ENCODE assay signal across 13 cellular contexts in genomic region chr1:178939328-178939727, GRCh38.
A peak's percentile ranks its signal among the peaks of the same experiment; 100 is the strongest.
DNase-seq lines count a peak whose midpoint lies in the region; ATAC-seq and TF ChIP-seq lines count a peak whose summit lies in the region.
"Had no signal": no experiment of that assay in that cellular context is flagged by ENCODE, and none has a peak within 500 bp of the region (broad histone marks: within the 10 kb centered on the region; RNA-seq: fewer than 3 reads in every experiment).

No MANE protein-coding gene starts in this region.

- no peaks in the 10 kb centered on the region for H3K27me3 Mint-ChIP-seq in endodermal cell (ENCODE audit: insufficient read depth)
- peaks cover 6% of the 10 kb centered on the region for H3K27me3 Mint-ChIP-seq in activated naive CD8-positive, alpha-beta T cell treated with anti-CD3 and anti-CD28 coated beads, Interleukin-2, amount 50 U/mL, for 24 hours

- TF ChIP-seq CTCF in GM13976 (IDR thresholded peaks at IDR 0.05; ENCODE audit: borderline replicate concordance, control extremely low read depth, extremely low read depth, insufficient read depth, missing control alignments) (no peak), endodermal cell (conservative IDR thresholded peaks at IDR 0.05) (no peak), lower leg skin (IDR thresholded peaks at IDR 0.05) (no peak), BE2C (IDR thresholded peaks at IDR 0.05; ENCODE audit: low read depth, low read length) (no peak)

- WGBS in endodermal cell (ENCODE audit: insufficient coverage in 1 of 2, insufficient read length in 1 of 2), 2 experiments, result 89 to 93% methylated on average over 8 to 9 of the region's 9 CpGs
- WGBS in lower leg skin, 2 donors, result 26 to 42% methylated on average over 9 of the region's 9 CpGs

- H3K36me3 ChIP-seq in endodermal cell (ENCODE audit: control insufficient read depth, insufficient read depth, low read length), result no peaks in the 10 kb centered on the region
- H3K36me3 ChIP-seq in BE2C, result no peaks in the 10 kb centered on the region
- H3K36me3 ChIP-seq: cardiac muscle cell had no signal

- intact Hi-C loops in lower leg skin (cut with DNase I; ENCODE audit: low total_unique reads), result loop anchor here (10.0 kb wide), 1 partner anchor 655 kb away; no protein-coding TSS in a partner anchor

- no peak for TF ChIP-seq POLR2A in lower leg skin (IDR thresholded peaks at IDR 0.05)

- in situ Hi-C loops in GM13976 (cut with MboI; ENCODE audit: low sequenced_read_pairs, unreplicated experiment), result no loop called here

- H3K4me1 ChIP-seq in endodermal cell (ENCODE audit: control insufficient read depth, insufficient read depth, low read length), result no peaks in the 10 kb centered on the region
- H3K4me1 ChIP-seq in BE2C, result no peaks in the 10 kb centered on the region

- H3K9me3 ChIP-seq in endodermal cell (ENCODE audit: control insufficient read depth, low read length) (no peaks in the 10 kb centered on the region), BE2C (no peaks in the 10 kb centered on the region)

- H3K27me3 ChIP-seq in endodermal cell (ENCODE audit: control insufficient read depth, insufficient read depth, low read length, poor library complexity, severe bottlenecking) (no peaks in the 10 kb centered on the region), BE2C (no peaks in the 10 kb centered on the region; the same call in 1 of the 2 replicates)
- H3K27me3 ChIP-seq: cardiac muscle cell had no signal

- no peak for ATAC-seq in activated naive CD8-positive, alpha-beta T cell treated with anti-CD3 and anti-CD28 coated beads, Interleukin-2, amount 50 U/mL, for 24 hours
- no peak for ATAC-seq in HG02852 (IDR thresholded peaks at IDR 0.05; ENCODE audit: unreplicated experiment)
- ATAC-seq: GM23338 had no signal

- no peaks in the 10 kb centered on the region for H3K4me1 Mint-ChIP-seq in endodermal cell
- H3K4me1 Mint-ChIP-seq in activated naive CD8-positive, alpha-beta T cell treated with anti-CD3 and anti-CD28 coated beads, Interleukin-2, amount 50 U/mL, for 24 hours, result peaks cover 7% of the 10 kb centered on the region

- H3K36me3 Mint-ChIP-seq in endodermal cell (ENCODE audit: low read depth), result no peaks in the 10 kb centered on the region
- no peaks in the 10 kb centered on the region for H3K36me3 Mint-ChIP-seq in activated naive CD8-positive, alpha-beta T cell treated with anti-CD3 and anti-CD28 coated beads, Interleukin-2, amount 50 U/mL, for 24 hours (ENCODE audit: low read depth)

- H3K27ac ChIP-seq in endodermal cell (ENCODE audit: low read depth, low read length) (peak overlapping the region; percentile 7), skin epidermis (peak overlapping the region in 17 of 21 experiments; percentile 10 to 82 (median 62))
- H3K27ac ChIP-seq: cardiac muscle cell had no signal

- H3K9me3 Mint-ChIP-seq in endodermal cell, result no peaks in the 10 kb centered on the region
- no peaks in the 10 kb centered on the region for H3K9me3 Mint-ChIP-seq in activated naive CD8-positive, alpha-beta T cell treated with anti-CD3 and anti-CD28 coated beads, Interleukin-2, amount 50 U/mL, for 24 hours
- H3K9me3 Mint-ChIP-seq: GM23338 had no signal

- H3K9ac ChIP-seq in endodermal cell (ENCODE audit: extremely low read depth, low read length, poor library complexity, severe bottlenecking), result no peak overlapping the region

- no peak overlapping the region for H3K4me3 Mint-ChIP-seq in endodermal cell
- H3K4me3 Mint-ChIP-seq in activated naive CD8-positive, alpha-beta T cell treated with anti-CD3 and anti-CD28 coated beads, Interleukin-2, amount 50 U/mL, for 24 hours, result no peak overlapping the region
- H3K4me3 Mint-ChIP-seq: GM23338 had no signal

- DNase-seq in GM13976 (ENCODE audit: low spot score) (peak; percentile 10), endodermal cell (no peak), lower leg skin (ENCODE audit: low spot score in 2 of 2) (peak; percentile 21 to 69), BE2C (no peak)
- no peak for DNase-seq in activated naive CD8-positive, alpha-beta T cell treated with anti-CD3 and anti-CD28 coated beads, Interleukin-2, amount 50 U/mL, for 24 hours
- DNase-seq in stimulated activated CD4-positive, alpha-beta T cell treated with anti-CD3 and anti-CD28 coated beads, Interleukin-15, amount 100 ng/mL, for 24 hours, result no peak
- DNase-seq: activated effector memory CD4-positive, alpha-beta T cell treated with Interleukin-2 at 50 U/mL for 16 hours; NCI-H2107; T-helper 2 cell had no signal

- no peak overlapping the region for H3K4me3 ChIP-seq in endodermal cell (ENCODE audit: low read length)
- no peak overlapping the region for H3K4me3 ChIP-seq in lower leg skin (ENCODE audit: low read depth, poor library complexity, severe bottlenecking)
- H3K4me3 ChIP-seq in skin epidermis, result no peak overlapping the region
- no peak overlapping the region for H3K4me3 ChIP-seq in BE2C (ENCODE audit: low read depth, low read length)
- H3K4me3 ChIP-seq: cardiac muscle cell, GM23338 had no signal

- H3K27ac Mint-ChIP-seq in endodermal cell, result no peak overlapping the region
- no peak overlapping the region for H3K27ac Mint-ChIP-seq in activated naive CD8-positive, alpha-beta T cell treated with anti-CD3 and anti-CD28 coated beads, Interleukin-2, amount 50 U/mL, for 24 hours
- H3K27ac Mint-ChIP-seq: GM23338 had no signal

Comparison
In these comparisons a context has a peak if more than half of its experiments do, and no peak if none do; other contexts are left out.
1. DNase-seq: peak in GM13976 (single experiment) and lower leg skin (2 of 2); none in endodermal cell (single experiment), activated naive CD8-positive, alpha-beta T cell treated with anti-CD3 and anti-CD28 coated beads, Interleukin-2, amount 50 U/mL, for 24 hours (single experiment), BE2C (single experiment) and stimulated activated CD4-positive, alpha-beta T cell treated with anti-CD3 and anti-CD28 coated beads, Interleukin-15, amount 100 ng/mL, for 24 hours (single experiment).